ENCODE assay signal across 8 cellular contexts in the genomic region with DNA sequence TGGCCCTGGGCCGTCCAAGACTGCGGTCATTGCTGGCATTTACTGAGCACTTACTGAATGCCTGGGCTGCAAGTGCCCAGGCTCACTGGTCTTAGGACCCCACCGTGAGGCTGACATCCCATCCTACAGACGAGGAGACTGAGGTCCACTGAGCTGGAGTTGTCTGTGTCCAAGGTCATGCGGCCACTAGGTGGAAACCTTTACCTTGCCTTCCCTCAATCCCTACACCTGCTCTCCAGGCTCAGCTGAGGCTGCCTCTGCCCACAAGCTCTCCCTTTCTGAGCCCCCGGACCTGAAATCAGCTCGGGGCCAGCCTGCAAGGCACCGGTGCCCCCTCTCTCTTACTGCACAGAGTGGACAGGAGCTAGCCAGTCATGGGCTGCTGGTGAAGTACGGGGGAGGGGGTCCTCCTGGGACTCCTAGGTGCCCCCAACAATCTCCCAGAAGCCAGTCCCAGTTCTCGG. TPM values are rescaled to one million over a fixed set of nuclear protein-coding genes. Genes with fewer than 3 reads are reported as not detected.
A peak's percentile ranks its signal among the peaks of the same experiment; 100 is the strongest.
DNase-seq lines count a peak whose midpoint lies in the region; ATAC-seq, FAIRE-seq and TF ChIP-seq lines count a peak whose summit lies in the region.

No MANE protein-coding gene starts in this region.

- peak; percentile 39 to 43 for DNase-seq in AML-193 (lab: John Stamatoyannopoulos, UW)
- peak; percentile 68 for DNase-seq in GM12891 (ENCODE audit: insufficient read length, low spot score)
- peak; percentile 59 for DNase-seq in NCI-H460 (ENCODE audit: extremely low read depth, low read depth)
- peak; percentile 49 for DNase-seq in activated CD8-positive, alpha-beta memory T cell treated with anti-CD3 and anti-CD28 coated beads, Interleukin-2, amount 50 U/mL, for 4 hours
- DNase-seq in fibroblast of pulmonary artery (ENCODE audit: low read depth) = peak; percentile 51
- no peak for DNase-seq in psoas muscle
- DNase-seq in MV-4-11 (lab: John Stamatoyannopoulos, UW) = no peak

- H3K9me3 ChIP-seq in psoas muscle = no peaks in the 10 kb centered on the region

- H3K36me3 ChIP-seq in psoas muscle (ENCODE audit: insufficient read depth in 1 of 2, low read depth in 1 of 2) = no peaks in the 10 kb centered on the region

- no peak overlapping the region for H3K27ac ChIP-seq in psoas muscle

- TF ChIP-seq CTCF in fibroblast of pulmonary artery (IDR thresholded peaks at IDR 0.05; ENCODE audit: low read length, missing control alignments) (peak; percentile 34), psoas muscle (IDR thresholded peaks at IDR 0.05) (peak; percentile 55)

- H3K4me3 ChIP-seq in fibroblast of pulmonary artery (replicated peaks; ENCODE audit: low read depth, low read length) (no peak overlapping the region), psoas muscle (peak overlapping the region; percentile 55)

- peak; percentile 82 for FAIRE-seq in GM12891 (lab: Jason Lieb, UNC)

- intact Hi-C loops in psoas muscle (cut with DNase I) = loop anchor here in 1 of 2 donors (1.0 to 5.0 kb wide), 2 partner anchors 56 to 307 kb away; partner anchors contain the start of gene ECI1

- WGBS in psoas muscle, 3 donors = 22 to 29% (median 26%) methylated on average over 9 to 10 of the region's 10 CpGs

- peaks cover 0 to 42% (median 20%) of the 10 kb centered on the region in 3 donors for H3K27me3 ChIP-seq in psoas muscle (ENCODE audit: insufficient read depth in 3 of 3, low read length in 2 of 3)

- ATAC-seq in psoas muscle = peak; percentile 64 to 91 (median 86)
- ATAC-seq in HG03521 (IDR thresholded peaks at IDR 0.05; ENCODE audit: unreplicated experiment) = no peak

- peaks cover 8% of the 10 kb centered on the region for H3K4me1 ChIP-seq in psoas muscle

- TF ChIP-seq POLR2A in GM12891 (IDR thresholded peaks at IDR 0.05; ENCODE audit: low read depth, low read length) = no peak

TF ChIP-seq in GM12891, 5 proteins besides CTCF, POLR2A, EP300 and RAD21:
- no peak for TF ChIP-seq PAX5 (IDR thresholded peaks at IDR 0.05; ENCODE audit: insufficient read depth, low read length, severe bottlenecking)
- no peak for TF ChIP-seq SPI1 (IDR thresholded peaks at IDR 0.05; ENCODE audit: low read depth, low read length)
- no peak for TF ChIP-seq POLR2AphosphoS5 (IDR thresholded peaks at IDR 0.05; ENCODE audit: low read depth, low read length)
- no peak for TF ChIP-seq POU2F2 (IDR thresholded peaks at IDR 0.05; ENCODE audit: low read depth, low read length)
- no peak for TF ChIP-seq TAF1 (IDR thresholded peaks at IDR 0.05; ENCODE audit: low read depth, low read length)

RNA-seq across cellular contexts. Expression of gene CASKIN1, which starts 1.5 kb away (rescaled TPM):
- 0.55 TPM for polyA plus RNA-seq in GM12891 (2012; ENCODE audit: low read depth, missing spikeins)
- 0.50 and 1.5 TPM in 2 replicates for total RNA-seq in NCI-H460 (2014; rRNA removed; shearing (Covaris generic))
- polyA plus RNA-seq in NCI-H460 (2014; cell fraction: nucleus; rRNA removed) = 5.5 and 6.4 TPM in 2 replicates
- 1 to 10 TPM in 1 of 4 donors, under 1 TPM in 3; 0.63 to 1.0 (median 0.76) TPM for total RNA-seq in psoas muscle
- polyA plus RNA-seq in psoas muscle = under 1 TPM; 0.32 to 0.45 (median 0.43) TPM

RNA-seq across cellular contexts. Expression of gene MLST8, which starts 10.4 kb away (rescaled TPM):
- polyA plus RNA-seq in GM12891 (2012; ENCODE audit: low read depth, missing spikeins) = 51.9 TPM
- total RNA-seq in NCI-H460 (2014; rRNA removed; shearing (Covaris generic)) = 58.5 and 58.7 TPM in 2 replicates
- 105 and 135 TPM in 2 replicates for polyA plus RNA-seq in NCI-H460 (2014; cell fraction: nucleus; rRNA removed)
- total RNA-seq in psoas muscle = 10 to 100 TPM; 18.8 to 35.0 (median 28.7) TPM
- 10 to 100 TPM; 58.1 to 60.5 (median 59.7) TPM for polyA plus RNA-seq in psoas muscle

RNA-seq across cellular contexts. Expression of gene BRICD5, which starts 15.8 kb away (rescaled TPM):
- polyA plus RNA-seq in GM12891 (2012; ENCODE audit: low read depth, missing spikeins) = 3.2 TPM
- total RNA-seq in NCI-H460 (2014; rRNA removed; shearing (Covaris generic)) = 2.1 and 2.9 TPM in 2 replicates
- 31.1 and 48.3 TPM in 2 replicates for polyA plus RNA-seq in NCI-H460 (2014; cell fraction: nucleus; rRNA removed)
- 1 to 10 TPM in 3 of 4 donors, under 1 TPM in 1; 0.86 to 5.3 (median 4.1) TPM for total RNA-seq in psoas muscle
- 1 to 10 TPM; 1.4 to 3.1 (median 1.8) TPM for polyA plus RNA-seq in psoas muscle

RNA-seq across cellular contexts. Expression of gene PGP, which starts 19.8 kb away (rescaled TPM):
- 11.0 TPM for polyA plus RNA-seq in GM12891 (2012; ENCODE audit: low read depth, missing spikeins)
- 8.6 and 11.9 TPM in 2 replicates for total RNA-seq in NCI-H460 (2014; rRNA removed; shearing (Covaris generic))
- polyA plus RNA-seq in NCI-H460 (2014; cell fraction: nucleus; rRNA removed) = 96.9 and 129 TPM in 2 replicates
- 10 to 100 TPM; 27.2 to 35.9 (median 29.8) TPM for total RNA-seq in psoas muscle
- polyA plus RNA-seq in psoas muscle = 10 to 100 TPM; 20.9 to 27.4 (median 24.0) TPM

RNA-seq across cellular contexts. Expression of gene E4F1, which starts 28.5 kb away (rescaled TPM):
- 13.1 TPM for polyA plus RNA-seq in GM12891 (2012; ENCODE audit: low read depth, missing spikeins)
- total RNA-seq in NCI-H460 (2014; rRNA removed; shearing (Covaris generic)) = 18.6 and 21.7 TPM in 2 replicates
- 162 and 549 TPM in 2 replicates for polyA plus RNA-seq in NCI-H460 (2014; cell fraction: nucleus; rRNA removed)
- 10 to 100 TPM; 11.1 to 22.9 (median 12.8) TPM for total RNA-seq in psoas muscle
- 10 to 100 TPM; 16.8 to 21.8 (median 19.1) TPM for polyA plus RNA-seq in psoas muscle

Comparison
In these comparisons a context has a peak if more than half of its experiments do, and no peak if none do; other contexts are left out.
1. DNase-seq: peak in AML-193 (2 of 2), GM12891 (single experiment), NCI-H460 (single experiment), activated CD8-positive, alpha-beta memory T cell treated with anti-CD3 and anti-CD28 coated beads, Interleukin-2, amount 50 U/mL, for 4 hours (single experiment) and fibroblast of pulmonary artery (single experiment); none in psoas muscle (0 of 2) and MV-4-11 (single experiment).